Comparison of ENCODE assay signal across 25 cellular contexts in the genomic region with DNA sequence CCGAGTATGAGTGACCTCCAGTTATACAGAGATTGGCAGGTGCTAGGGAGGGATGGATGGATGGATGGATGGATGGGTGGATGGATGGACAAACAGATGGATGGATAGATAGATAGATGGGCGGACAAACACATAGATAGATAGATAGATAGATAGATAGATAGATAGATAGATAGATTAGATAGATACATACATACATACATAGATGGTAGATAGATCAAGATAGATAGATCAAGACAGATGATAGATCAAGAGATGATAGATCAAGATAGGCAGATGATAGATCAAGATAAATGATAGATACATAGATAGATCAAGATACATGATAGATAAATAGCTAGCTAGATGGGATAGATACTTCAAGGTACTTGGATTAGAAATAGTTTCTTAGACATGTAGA.
"Had no signal": no experiment of that assay in that cellular context is flagged by ENCODE, and none has a peak within 500 bp of the region (broad histone marks: within the 10 kb centered on the region; RNA-seq: fewer than 3 reads in every experiment).

No MANE protein-coding gene starts in this region.

- H3K36me3 ChIP-seq: neural progenitor cell, ovary, right lobe of liver, sigmoid colon, stomach, thoracic aorta, thyroid gland, tibial nerve, upper lobe of left lung, vagina had no signal

- H2AFZ ChIP-seq: neural progenitor cell, parathyroid adenoma had no signal

- H3K9ac ChIP-seq: neural progenitor cell, parathyroid adenoma had no signal

- H3K4me1 ChIP-seq: parathyroid adenoma, psoas muscle, right lobe of liver, thyroid gland, upper lobe of left lung had no signal

- H3K27me3 ChIP-seq: neural progenitor cell, ovary, right lobe of liver, thyroid gland, tibial nerve, upper lobe of left lung, vagina had no signal

- ATAC-seq: natural killer cell; psoas muscle; right cardiac atrium; right lobe of liver; stimulated activated effector memory CD8-positive, alpha-beta T cell treated with anti-CD3 and anti-CD28 coated beads, Interleukin-12 subunit alpha, Interleukin-12 subunit beta, amount 100 ng/mL, for 72 hours; stimulated activated naive B cell treated with anti-CD40 and anti-IgM and Interleukin-4, amounts not matched to agents 10 μg/mL and 1 μg/mL and 100 μg/mL, for 72 hours had no signal

- FAIRE-seq: small intestine, urothelium cell line had no signal

- H3K4me2 ChIP-seq: neural progenitor cell had no signal

- H3K79me2 ChIP-seq: parathyroid adenoma had no signal

- H3K27ac ChIP-seq: neural progenitor cell, ovary, parathyroid adenoma, psoas muscle, right lobe of liver, sigmoid colon, stomach, thoracic aorta, thyroid gland, tibial nerve, upper lobe of left lung, vagina had no signal

- H3K4me3 ChIP-seq: neural progenitor cell, ovary, psoas muscle, right lobe of liver, sigmoid colon, stomach, thoracic aorta, thyroid gland, tibial nerve, upper lobe of left lung, vagina had no signal

- DNase-seq: natural killer cell; occipital lobe; ovary; psoas muscle; right cardiac atrium; right lobe of liver; sigmoid colon; stimulated activated CD4-positive, alpha-beta T cell treated with anti-CD3 and anti-CD28 coated beads, Interleukin-15, amount 100 ng/mL, for 24 hours; stimulated activated CD4-positive, alpha-beta T cell treated with anti-CD3 and anti-CD28 coated beads, Interleukin-2, amount 100 ng/mL, for 24 hours; stimulated activated CD4-positive, alpha-beta T cell treated with anti-CD3 and anti-CD28 coated beads, Interleukin-2, amount 100 ng/mL, for 48 hours; stimulated activated CD4-positive, alpha-beta T cell treated with anti-CD3 and anti-CD28 coated beads, Interleukin-4, amount 100 ng/mL, for 24 hours; stimulated activated naive B cell treated with anti-CD40 and anti-IgM and Interleukin-4, amounts not matched to agents 10 μg/mL and 1 μg/mL and 100 μg/mL, for 72 hours; stimulated activated naive CD4-positive, alpha-beta T cell treated with Interleukin-2 at 50 U/mL for 16 hours; stomach; thyroid gland; trophoblast cell; upper lobe of left lung had no signal

- H3K9me3 ChIP-seq: ovary, psoas muscle, right lobe of liver, sigmoid colon, stomach, thoracic aorta, thyroid gland, tibial nerve, upper lobe of left lung, vagina had no signal
